8 cellular contexts compared by ENCODE assay signal in genomic region chr1:235011599-235012435, GRCh38.
DNase-seq lines count a peak whose midpoint lies in the region; ATAC-seq lines count a peak whose summit lies in the region.

No MANE protein-coding gene starts in this region.

- no peaks in the 10 kb centered on the region for H3K27me3 Mint-ChIP-seq in activated CD4-positive, alpha-beta T cell treated with anti-CD3 and anti-CD28 coated beads for 36 hours

- peaks cover 91% of the 10 kb centered on the region for H3K4me1 Mint-ChIP-seq in activated CD4-positive, alpha-beta T cell treated with anti-CD3 and anti-CD28 coated beads for 36 hours
- H3K4me1 Mint-ChIP-seq in stimulated activated effector memory CD8-positive, alpha-beta T cell treated with anti-CD3 and anti-CD28 coated beads, Interleukin-12 subunit alpha, Interleukin-12 subunit beta, amount 100 ng/mL, for 72 hours = peaks cover 84% of the 10 kb centered on the region

- H3K9me3 Mint-ChIP-seq in activated CD4-positive, alpha-beta T cell treated with anti-CD3 and anti-CD28 coated beads for 36 hours (ENCODE audit: low read depth) = peaks cover 13% of the 10 kb centered on the region
- peaks cover 6% of the 10 kb centered on the region for H3K9me3 Mint-ChIP-seq in stimulated activated effector memory CD8-positive, alpha-beta T cell treated with anti-CD3 and anti-CD28 coated beads, Interleukin-12 subunit alpha, Interleukin-12 subunit beta, amount 100 ng/mL, for 72 hours

- peak overlapping the region; percentile 52 for H3K4me3 Mint-ChIP-seq in activated CD4-positive, alpha-beta T cell treated with anti-CD3 and anti-CD28 coated beads for 36 hours
- H3K4me3 Mint-ChIP-seq in stimulated activated effector memory CD8-positive, alpha-beta T cell treated with anti-CD3 and anti-CD28 coated beads, Interleukin-12 subunit alpha, Interleukin-12 subunit beta, amount 100 ng/mL, for 72 hours = peak overlapping the region; percentile 47

- CTCF ChIA-PET in activated CD4-positive, alpha-beta T cell treated with anti-CD3 and anti-CD28 coated beads for 36 hours (lab: Charles Lee) = interaction anchor here (0.5 to 1.9 kb wide), 18 partner anchors 13 to 524 kb away, joined by 3 to 9 read pairs (median 3); no protein-coding TSS in a partner anchor

- intact Hi-C loops in activated CD4-positive, alpha-beta T cell treated with anti-CD3 and anti-CD28 coated beads for 36 hours (cut with DNase I, micrococcal nuclease) = loop anchor here (1.0 to 2.0 kb wide), 19 partner anchors 23 to 524 kb away; partner anchors contain the start of gene TOMM20 (in 1 of the 2)

- peaks cover 28% of the 10 kb centered on the region for H3K36me3 Mint-ChIP-seq in activated CD4-positive, alpha-beta T cell treated with anti-CD3 and anti-CD28 coated beads for 36 hours (ENCODE audit: low read depth)
- peaks cover 38% of the 10 kb centered on the region for H3K36me3 Mint-ChIP-seq in stimulated activated effector memory CD8-positive, alpha-beta T cell treated with anti-CD3 and anti-CD28 coated beads, Interleukin-12 subunit alpha, Interleukin-12 subunit beta, amount 100 ng/mL, for 72 hours

- peak overlapping the region; percentile 93 for H3K27ac Mint-ChIP-seq in activated CD4-positive, alpha-beta T cell treated with anti-CD3 and anti-CD28 coated beads for 36 hours
- H3K27ac Mint-ChIP-seq in stimulated activated effector memory CD8-positive, alpha-beta T cell treated with anti-CD3 and anti-CD28 coated beads, Interleukin-12 subunit alpha, Interleukin-12 subunit beta, amount 100 ng/mL, for 72 hours = peak overlapping the region; percentile 91

- POLR2A ChIA-PET in activated CD4-positive, alpha-beta T cell treated with anti-CD3 and anti-CD28 coated beads for 36 hours (lab: Charles Lee) = interaction anchor here (0.6 to 2.1 kb wide), 20 partner anchors 9 to 876 kb away, joined by 3 to 19 read pairs (median 6); partner anchors contain the start of gene IRF2BP2

- ATAC-seq in GM21737 (IDR thresholded peaks at IDR 0.05; ENCODE audit: unreplicated experiment) = peak; percentile 72
- peak; percentile 80 for ATAC-seq in activated CD4-positive, alpha-beta T cell treated with anti-CD3 and anti-CD28 coated beads for 36 hours
- peak; percentile 95 for ATAC-seq in stimulated activated effector memory CD8-positive, alpha-beta T cell treated with anti-CD3 and anti-CD28 coated beads, Interleukin-12 subunit alpha, Interleukin-12 subunit beta, amount 100 ng/mL, for 72 hours

- DNase-seq in ELR (ENCODE audit: low read depth) (peak; percentile 100), LHCN-M2 (ENCODE audit: low read depth) (peak; percentile 100), cerebellar cortex (ENCODE audit: low spot score) (peak; percentile 87), mucosa of gallbladder (ENCODE audit: low spot score) (peak; percentile 70), NCI-H2107 (lab: John Stamatoyannopoulos, UW) (no peak)
- DNase-seq in activated CD4-positive, alpha-beta T cell treated with anti-CD3 and anti-CD28 coated beads for 36 hours = peak; percentile 98
- DNase-seq in stimulated activated effector memory CD8-positive, alpha-beta T cell treated with anti-CD3 and anti-CD28 coated beads, Interleukin-12 subunit alpha, Interleukin-12 subunit beta, amount 100 ng/mL, for 72 hours (ENCODE audit: low spot score in 2 of 2) = peak; percentile 85 to 97
